Comparison of ENCODE assay signal across 8 cellular contexts in genomic region chr15:31265090-31265870, GRCh38.
DNase-seq lines count a peak whose midpoint lies in the region; ATAC-seq, FAIRE-seq and TF ChIP-seq lines count a peak whose summit lies in the region.

No MANE protein-coding gene starts in this region.

- no peak for FAIRE-seq in GM12878 (lab: Jason Lieb, UNC)

- CTCF ChIA-PET in GM12878 (lab: Yijun Ruan, JAX), result interaction anchor here (1.1 to 7.3 kb wide), 15 partner anchors 9 to 223 kb away, joined by 3 to 66 read pairs (median 4); partner anchors contain the start of gene KLF13

- TF ChIP-seq RAD21 in GM12878 (IDR thresholded peaks at IDR 0.05; ENCODE audit: insufficient read depth, low read depth, low read length), result no peak

- no peaks in the 10 kb centered on the region for H3K36me3 ChIP-seq in GM12878 (ENCODE audit: control insufficient read depth in 2 of 2, insufficient read depth in 2 of 2, low read length in 1 of 2)
- H3K36me3 ChIP-seq in neural progenitor cell, result no peaks in the 10 kb centered on the region

- intact Hi-C loops in GM12878 (cut with micrococcal nuclease; ENCODE audit: unreplicated experiment), result loop anchor here (5.0 kb wide), 1 partner anchor 42 kb away; no protein-coding TSS in a partner anchor

- H3K27me3 ChIP-seq in GM12878 (replicated peaks in 1 of 2; ENCODE audit: control insufficient read depth in 2 of 2, insufficient read depth in 2 of 2, low read length in 1 of 2) (no peaks in the 10 kb centered on the region), neural progenitor cell (no peaks in the 10 kb centered on the region)

- peak overlapping the region; percentile 94 for H3K27ac ChIP-seq in GM12878 (ENCODE audit: control insufficient read depth, insufficient read depth)
- H3K27ac ChIP-seq in neural progenitor cell, result no peak overlapping the region

- ATAC-seq in HG03354 (IDR thresholded peaks at IDR 0.05; ENCODE audit: poor library complexity, severe bottlenecking, unreplicated experiment), result peak; percentile 2
- ATAC-seq in GM12878, result peak; percentile 7
- no peak for ATAC-seq in GM19395 (IDR thresholded peaks at IDR 0.05; ENCODE audit: unreplicated experiment)
- no peak for ATAC-seq in GM21526 (IDR thresholded peaks at IDR 0.05; ENCODE audit: low FRiP score, unreplicated experiment)

- no peaks in the 10 kb centered on the region for H4K20me1 ChIP-seq in GM12878 (ENCODE audit: control insufficient read depth, insufficient read depth)
- no peaks in the 10 kb centered on the region for H4K20me1 ChIP-seq in neural progenitor cell (ENCODE audit: low read depth)

- H3K79me2 ChIP-seq in GM12878 (ENCODE audit: control insufficient read depth, insufficient read depth, low read length) (no peaks in the 10 kb centered on the region), neural progenitor cell (ENCODE audit: low read depth) (no peaks in the 10 kb centered on the region)

- H3K9me3 Mint-ChIP-seq in neural progenitor cell, result no peaks in the 10 kb centered on the region

- POLR2A ChIA-PET in GM12878 (lab: Charles Lee), result interaction anchor here (1.0 to 7.4 kb wide), 11 partner anchors 11 to 195 kb away, joined by 3 to 112 read pairs (median 8); partner anchors contain the start of gene KLF13

- RAD21 ChIA-PET in GM12878 (lab: Charles Lee; ENCODE audit: unreplicated experiment), result interaction anchor here (0.6 to 8.8 kb wide), 22 partner anchors 11 to 223 kb away, joined by 3 to 169 read pairs (median 8); partner anchors contain the start of gene KLF13

- BruUV-seq in GM12878 (replicated peaks; lab: Mats Ljungman, UMichigan), result no TSS peak

- H3K9ac ChIP-seq in GM12878 (ENCODE audit: control insufficient read depth, insufficient read depth, low read length) (peak overlapping the region; percentile 55), neural progenitor cell (no peak overlapping the region)

- H3K27ac Mint-ChIP-seq in neural progenitor cell, result peak overlapping the region; percentile 65

- H3K36me3 Mint-ChIP-seq in neural progenitor cell, result no peaks in the 10 kb centered on the region

- TF ChIP-seq EP300 in GM12878 (IDR thresholded peaks at IDR 0.05; ENCODE audit: borderline replicate concordance in 1 of 2, control insufficient read depth in 1 of 2, low read depth in 2 of 2, low read length in 2 of 2), result no peak

- H3K27me3 Mint-ChIP-seq in neural progenitor cell (ENCODE audit: insufficient read depth, low read depth), result peaks cover 14% of the 10 kb centered on the region

- H2AFZ ChIP-seq in GM12878 (ENCODE audit: control insufficient read depth, low read depth, low read length) (no peak overlapping the region; the same call in none of the 2 replicates), neural progenitor cell (replicated peaks) (no peak overlapping the region)

- H3K4me2 ChIP-seq in GM12878 (ENCODE audit: control insufficient read depth, insufficient read depth) (peak overlapping the region; percentile 84), neural progenitor cell (no peak overlapping the region)

- TF ChIP-seq CTCF in GM13976 (IDR thresholded peaks at IDR 0.05; ENCODE audit: borderline replicate concordance, control extremely low read depth, extremely low read depth, insufficient read depth, missing control alignments) (no peak), GM12878 (IDR thresholded peaks at IDR 0.05 in 2 of 3, conservative IDR thresholded peaks at IDR 0.05 in 1 of 3; ENCODE audit: control insufficient read depth in 2 of 3, extremely low read depth in 1 of 3, insufficient read depth in 1 of 3, low read depth in 3 of 3, low read length in 3 of 3) (no peak), neural progenitor cell (IDR thresholded peaks at IDR 0.05) (no peak)

- WGBS in GM12878 (ENCODE audit: insufficient coverage, insufficient replicate concordance, low lambda C conversion rate, missing lambda C conversion rate), result 67% methylated on average over 21 of the region's 21 CpGs

- in situ Hi-C loops in GM13976 (cut with MboI; ENCODE audit: low sequenced_read_pairs, unreplicated experiment) (loop anchor here (10.0 kb wide), 1 partner anchor 60 kb away; the partner anchor contains the start of gene KLF13), GM12878 (cut with MboI) (loop anchor here (10.0 kb wide), 1 partner anchor 60 kb away; the partner anchor contains the start of gene KLF13)

- H3K4me1 ChIP-seq in GM12878 (ENCODE audit: control insufficient read depth, insufficient read depth, low read length) (peaks cover 64% of the 10 kb centered on the region), neural progenitor cell (peaks cover 12% of the 10 kb centered on the region)

- H3K4me3 Mint-ChIP-seq in neural progenitor cell, result peak overlapping the region; percentile 68

- H3K4me3 ChIP-seq in GM12878 (no peak overlapping the region; the same call in 1 of the 2 replicates), neural progenitor cell (no peak overlapping the region)

- TF ChIP-seq POLR2A in GM12878 (IDR thresholded peaks at IDR 0.05; ENCODE audit: low read depth, low read length), result no peak

- H3K4me1 Mint-ChIP-seq in neural progenitor cell, result peaks cover 9% of the 10 kb centered on the region

- H3F3A ChIP-seq in neural progenitor cell (ENCODE audit: low read depth), result no peaks in the 10 kb centered on the region

- DNase-seq in GM13976 (ENCODE audit: low spot score) (peak; percentile 28), GM12878 (ENCODE audit: low read depth, low spot score) (no peak), neural progenitor cell (ENCODE audit: low spot score) (peak; percentile 9), DMS 273 treated with DMSO at 0.1 percent for 48 hours (lab: John Stamatoyannopoulos, UW) (no peak)
- DNase-seq in effector CD4-positive, alpha-beta T cell, result no peak

- SMC1A ChIA-PET in GM12878 (lab: Charles Lee; ENCODE audit: uncharacterized antibody, unreplicated experiment), result interaction anchor here (0.7 to 10.4 kb wide), 19 partner anchors 11 to 223 kb away, joined by 3 to 152 read pairs (median 7); partner anchors contain the start of gene KLF13

- no peaks in the 10 kb centered on the region for H3K9me3 ChIP-seq in GM12878 (replicated peaks; ENCODE audit: control insufficient read depth, insufficient read depth, low read length)
- H3K9me3 ChIP-seq in neural progenitor cell (ENCODE audit: low read depth), result no peaks in the 10 kb centered on the region

TF ChIP-seq in GM12878, 131 proteins besides CTCF, POLR2A, EP300 and RAD21 (continues in another document):
- TF ChIP-seq SIN3A (IDR thresholded peaks at IDR 0.05; ENCODE audit: low read depth, low read length) (no peak), FOS (IDR thresholded peaks at IDR 0.05; ENCODE audit: borderline replicate concordance, extremely low read depth, insufficient read length) (no peak), SP1 (IDR thresholded peaks at IDR 0.05; ENCODE audit: low read depth, low read length) (no peak), TCF3 (IDR thresholded peaks at IDR 0.05; ENCODE audit: borderline replicate concordance, insufficient read depth, low read depth, low read length) (no peak), SMC3 (IDR thresholded peaks at IDR 0.05; ENCODE audit: borderline replicate concordance, low read length) (no peak), NFXL1 (IDR thresholded peaks at IDR 0.05; ENCODE audit: borderline replicate concordance) (no peak), CUX1 (IDR thresholded peaks at IDR 0.05; ENCODE audit: insufficient replicate concordance, low read depth, low read length) (no peak), BHLHE40 (IDR thresholded peaks at IDR 0.05; ENCODE audit: borderline replicate concordance in 1 of 2, low read depth in 2 of 2, low read length in 1 of 2) (peak in 1 of 2 experiments; percentile 57; a peak in 1 of 4 replicates)
- TF ChIP-seq, protein P1, sequence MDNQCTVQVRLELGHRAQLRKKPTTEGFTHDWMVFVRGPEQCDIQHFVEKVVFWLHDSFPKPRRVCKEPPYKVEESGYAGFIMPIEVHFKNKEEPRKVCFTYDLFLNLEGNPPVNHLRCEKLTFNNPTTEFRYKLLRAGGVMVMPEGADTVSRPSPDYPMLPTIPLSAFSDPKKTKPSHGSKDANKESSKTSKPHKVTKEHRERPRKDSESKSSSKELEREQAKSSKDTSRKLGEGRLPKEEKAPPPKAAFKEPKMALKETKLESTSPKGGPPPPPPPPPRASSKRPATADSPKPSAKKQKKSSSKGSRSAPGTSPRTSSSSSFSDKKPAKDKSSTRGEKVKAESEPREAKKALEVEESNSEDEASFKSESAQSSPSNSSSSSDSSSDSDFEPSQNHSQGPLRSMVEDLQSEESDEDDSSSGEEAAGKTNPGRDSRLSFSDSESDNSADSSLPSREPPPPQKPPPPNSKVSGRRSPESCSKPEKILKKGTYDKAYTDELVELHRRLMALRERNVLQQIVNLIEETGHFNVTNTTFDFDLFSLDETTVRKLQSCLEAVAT (IDR thresholded peaks at IDR 0.05), result peak; percentile 90

Comparison
In these comparisons a context has a peak if more than half of its experiments do, and no peak if none do; other contexts are left out.
1. DNase-seq: peak in GM13976 (single experiment) and neural progenitor cell (single experiment); none in GM12878 (single experiment), effector CD4-positive, alpha-beta T cell (single experiment) and DMS 273 treated with DMSO at 0.1 percent for 48 hours (single experiment).
2. ATAC-seq: peak in HG03354 (single experiment) and GM12878 (single experiment); none in GM19395 (single experiment) and GM21526 (single experiment).